Comparison of ENCODE assay signal across 22 cellular contexts in genomic region chr10:77253665-77254064, GRCh38.
"Had no signal": no experiment of that assay in that cellular context is flagged by ENCODE, and none has a peak within 500 bp of the region (broad histone marks: within the 10 kb centered on the region; RNA-seq: fewer than 3 reads in every experiment).

No MANE protein-coding gene starts in this region.

- H3K4me3 ChIP-seq: adrenal gland, breast epithelium, K562, SK-N-MC had no signal

- H3K27me3 ChIP-seq: adrenal gland, breast epithelium had no signal

- H3K36me3 ChIP-seq: adrenal gland, breast epithelium had no signal

- H3K9me3 ChIP-seq: adrenal gland, breast epithelium had no signal

- H3K27ac Mint-ChIP-seq: activated CD4-positive, alpha-beta memory T cell treated with anti-CD3 and anti-CD28 coated beads, Interleukin-2, amount 10 ng/mL, durations not matched to agents 7 days and 5 days; activated CD4-positive, alpha-beta T cell treated with anti-CD3 and anti-CD28 coated beads, Interleukin-2, amount 10 ng/mL, durations not matched to agents 7 days and 5 days; activated naive CD4-positive, alpha-beta T cell treated with anti-CD3 and anti-CD28 coated beads, Interleukin-2, amount 10 ng/mL, durations not matched to agents 7 days and 5 days; activated naive CD8-positive, alpha-beta T cell treated with anti-CD3 and anti-CD28 coated beads, Interleukin-2, amount 10 ng/mL, durations not matched to agents 7 days and 5 days; activated T-cell treated with anti-CD3 and anti-CD28 coated beads, Interleukin-2, amount 50 U/mL, for 72 hours; activated T-helper 2 cell treated with anti-CD3 and anti-CD28 coated beads, Interferon-gamma antibody, Interleukin-2, Interleukin-4, amounts not matched to agents 10 μg/mL and 5 μg/mL and 100 μg/mL, durations not matched to agents 14 hours and 24 hours and 36 hours had no signal

- H3K27me3 Mint-ChIP-seq: activated CD4-positive, alpha-beta memory T cell treated with anti-CD3 and anti-CD28 coated beads, Interleukin-2, amount 10 ng/mL, durations not matched to agents 7 days and 5 days; activated naive CD4-positive, alpha-beta T cell treated with anti-CD3 and anti-CD28 coated beads, Interleukin-2, amount 10 ng/mL, durations not matched to agents 7 days and 5 days had no signal

- H3K4me1 ChIP-seq: breast epithelium had no signal

- H3K4me1 Mint-ChIP-seq: activated CD4-positive, alpha-beta memory T cell treated with anti-CD3 and anti-CD28 coated beads, Interleukin-2, amount 10 ng/mL, durations not matched to agents 7 days and 5 days; activated CD4-positive, alpha-beta T cell treated with anti-CD3 and anti-CD28 coated beads, Interleukin-2, amount 10 ng/mL, durations not matched to agents 7 days and 5 days; activated naive CD4-positive, alpha-beta T cell treated with anti-CD3 and anti-CD28 coated beads, Interleukin-2, amount 10 ng/mL, durations not matched to agents 7 days and 5 days had no signal

- H3K27ac ChIP-seq: adrenal gland, breast epithelium, SK-N-MC, VCaP had no signal

- H3K4me3 Mint-ChIP-seq: activated CD4-positive, alpha-beta memory T cell treated with anti-CD3 and anti-CD28 coated beads, Interleukin-2, amount 10 ng/mL, durations not matched to agents 7 days and 5 days; activated CD4-positive, alpha-beta T cell treated with anti-CD3 and anti-CD28 coated beads, Interleukin-2, amount 10 ng/mL, durations not matched to agents 7 days and 5 days; activated naive CD4-positive, alpha-beta T cell treated with anti-CD3 and anti-CD28 coated beads, Interleukin-2, amount 10 ng/mL, durations not matched to agents 7 days and 5 days; activated naive CD8-positive, alpha-beta T cell treated with anti-CD3 and anti-CD28 coated beads, Interleukin-2, amount 10 ng/mL, durations not matched to agents 7 days and 5 days; activated T-cell treated with anti-CD3 and anti-CD28 coated beads, Interleukin-2, amount 50 U/mL, for 72 hours had no signal

- DNase-seq: activated CD4-positive, alpha-beta memory T cell treated with anti-CD3 and anti-CD28 coated beads, Interleukin-2, amount 10 ng/mL, durations not matched to agents 7 days and 5 days; activated CD4-positive, alpha-beta T cell treated with anti-CD3 and anti-CD28 coated beads, Interleukin-2, amount 10 ng/mL, durations not matched to agents 7 days and 5 days; activated CD4-positive, CD25-positive, alpha-beta regulatory T cell; activated gamma-delta T cell treated with Interleukin-2 at 50 U/mL for 16 hours; activated naive CD4-positive, alpha-beta T cell treated with anti-CD3 and anti-CD28 coated beads, Interleukin-2, amount 10 ng/mL, durations not matched to agents 7 days and 5 days; activated naive CD8-positive, alpha-beta T cell treated with anti-CD3 and anti-CD28 coated beads, Interleukin-2, amount 10 ng/mL, durations not matched to agents 7 days and 5 days; activated T-cell treated with anti-CD3 and anti-CD28 coated beads, Interleukin-2, amount 50 U/mL, for 72 hours; anterior cingulate cortex; caudate nucleus; Kasumi-1; NCI-H1105 treated with DMSO at 0.1 percent for 48 hours; NCI-H1436 treated with DMSO at 0.1 percent for 48 hours; NCI-H187; NCI-H2081; NCI-H748 treated with DMSO at 0.1 percent for 48 hours; T-helper 1 cell had no signal

- H3K36me3 Mint-ChIP-seq: activated naive CD4-positive, alpha-beta T cell treated with anti-CD3 and anti-CD28 coated beads, Interleukin-2, amount 10 ng/mL, durations not matched to agents 7 days and 5 days; activated naive CD8-positive, alpha-beta T cell treated with anti-CD3 and anti-CD28 coated beads, Interleukin-2, amount 10 ng/mL, durations not matched to agents 7 days and 5 days had no signal

- H3K9me3 Mint-ChIP-seq: activated CD4-positive, alpha-beta memory T cell treated with anti-CD3 and anti-CD28 coated beads, Interleukin-2, amount 10 ng/mL, durations not matched to agents 7 days and 5 days; activated CD4-positive, alpha-beta T cell treated with anti-CD3 and anti-CD28 coated beads, Interleukin-2, amount 10 ng/mL, durations not matched to agents 7 days and 5 days; activated T-helper 2 cell treated with anti-CD3 and anti-CD28 coated beads, Interferon-gamma antibody, Interleukin-2, Interleukin-4, amounts not matched to agents 10 μg/mL and 5 μg/mL and 100 μg/mL, durations not matched to agents 14 hours and 24 hours and 36 hours had no signal
